8 cellular contexts compared by ENCODE assay signal in the genomic region with DNA sequence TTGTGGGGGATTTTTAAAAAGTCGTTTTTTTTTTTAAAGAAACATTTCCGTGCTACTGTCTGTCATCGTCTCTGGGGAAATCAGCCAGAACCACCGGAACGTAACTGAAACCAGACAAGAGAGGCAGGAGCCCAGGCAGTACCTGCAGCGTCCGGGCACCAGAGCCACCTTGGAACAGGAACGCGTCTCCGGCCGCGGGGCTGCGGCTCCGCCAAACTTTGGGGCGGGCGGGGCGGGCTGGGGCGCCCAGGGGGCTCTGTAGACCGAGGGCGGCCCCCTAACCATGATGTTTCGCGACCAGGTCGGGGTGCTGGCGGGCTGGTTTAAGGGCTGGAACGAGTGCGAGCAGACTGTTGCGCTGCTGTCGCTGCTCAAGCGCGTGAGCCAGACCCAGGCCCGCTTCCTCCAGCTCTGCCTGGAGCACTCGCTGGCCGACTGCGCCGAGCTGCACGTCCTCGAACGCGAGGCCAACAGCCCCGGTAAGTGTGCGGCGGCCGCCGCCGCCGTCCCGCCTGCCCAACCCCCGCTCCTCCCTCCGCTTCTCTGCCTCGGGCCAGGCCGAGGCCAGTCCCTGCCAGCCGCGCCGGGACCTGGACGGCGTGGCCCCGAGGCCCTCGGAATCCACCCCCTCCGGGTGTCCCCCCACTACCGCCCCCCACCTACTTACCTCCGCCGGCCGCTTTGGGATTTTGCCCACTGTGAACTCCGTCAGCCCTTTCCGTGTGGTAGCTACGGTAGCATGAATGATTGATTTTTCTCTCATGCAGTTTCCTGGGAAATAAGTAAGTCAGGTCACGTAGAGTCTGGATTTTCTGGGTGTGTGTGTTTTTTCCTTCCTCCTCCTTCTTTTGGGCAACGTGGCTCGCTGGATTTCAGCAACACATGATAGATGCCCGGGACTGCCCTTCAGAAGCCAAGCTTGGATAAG. TPM values are rescaled to one million over a fixed set of nuclear protein-coding genes. Genes with fewer than 3 reads are reported as not detected.
DNase-seq lines count a peak whose midpoint lies in the region; ATAC-seq and TF ChIP-seq lines count a peak whose summit lies in the region.

No MANE protein-coding gene starts in this region.

- no peaks in the 10 kb centered on the region for H3K27me3 ChIP-seq in RWPE2 (ENCODE audit: insufficient read depth, poor library complexity, severe bottlenecking)
- no peaks in the 10 kb centered on the region for H3K27me3 ChIP-seq in cardiac muscle cell

- H3K9me3 ChIP-seq in RWPE2 (ENCODE audit: severe bottlenecking) (peaks cover 4% of the 10 kb centered on the region), cardiac muscle cell (ENCODE audit: low read depth) (no peaks in the 10 kb centered on the region)

- H3K27me3 Mint-ChIP-seq in activated naive CD8-positive, alpha-beta T cell, result peaks cover 16% of the 10 kb centered on the region

- H3K9me3 Mint-ChIP-seq in activated naive CD8-positive, alpha-beta T cell (ENCODE audit: low read depth), result peaks cover 8% of the 10 kb centered on the region

- H3K27ac Mint-ChIP-seq in activated naive CD8-positive, alpha-beta T cell, result peak overlapping the region; percentile 86

- H3K27ac ChIP-seq in RWPE2 (ENCODE audit: poor library complexity, severe bottlenecking) (peak overlapping the region; percentile 89), cardiac muscle cell (peak overlapping the region; percentile 95)

- H3K4me3 ChIP-seq in AG10803 (ENCODE audit: low read length), result peak overlapping the region; percentile 83
- peak overlapping the region; percentile 88 for H3K4me3 ChIP-seq in RWPE2 (ENCODE audit: severe bottlenecking)
- H3K4me3 ChIP-seq in cardiac muscle cell, result peak overlapping the region; percentile 95

- peaks cover 20% of the 10 kb centered on the region for H3K4me1 Mint-ChIP-seq in activated naive CD8-positive, alpha-beta T cell (ENCODE audit: low read depth)

- H3K36me3 Mint-ChIP-seq in activated naive CD8-positive, alpha-beta T cell, result peaks cover 9% of the 10 kb centered on the region

- H3K4me3 Mint-ChIP-seq in activated naive CD8-positive, alpha-beta T cell, result peak overlapping the region; percentile 96

- peaks cover 32% of the 10 kb centered on the region for H3K36me3 ChIP-seq in RWPE2 (ENCODE audit: low read depth)
- H3K36me3 ChIP-seq in cardiac muscle cell, result peaks cover 5% of the 10 kb centered on the region

- peaks cover 39% of the 10 kb centered on the region for H3K4me1 ChIP-seq in RWPE2 (ENCODE audit: insufficient read depth, poor library complexity, severe bottlenecking)
- peaks cover 37% of the 10 kb centered on the region for H3K4me1 ChIP-seq in cardiac muscle cell (ENCODE audit: low read depth)

- no peak for TF ChIP-seq CTCF in AG10803 (conservative IDR thresholded peaks at IDR 0.05; ENCODE audit: low read length)
- TF ChIP-seq CTCF in RWPE2 (IDR thresholded peaks at IDR 0.05; ENCODE audit: poor library complexity, severe bottlenecking), result no peak
- TF ChIP-seq CTCF in cardiac muscle cell (IDR thresholded peaks at IDR 0.05; ENCODE audit: low read depth, low read length), result no peak

- DNase-seq in AG10803 (ENCODE audit: low read depth) (peak; percentile 48), RWPE2 (ENCODE audit: low spot score) (peak; percentile 74), cardiac muscle cell (ENCODE audit: low read depth in 1 of 2, low spot score in 1 of 2) (peak; percentile 68 to 71), occipital lobe (lab: John Stamatoyannopoulos, UW) (peak; percentile 53), SHP77 (lab: John Stamatoyannopoulos, UW) (no peak)

- ATAC-seq in GM21381 (IDR thresholded peaks at IDR 0.05; ENCODE audit: unreplicated experiment), result peak; percentile 17
- ATAC-seq in RWPE2 (ENCODE audit: low read depth), result peak; percentile 2; the same call in 2 of the 3 replicates
- ATAC-seq in HG03521 (IDR thresholded peaks at IDR 0.05; ENCODE audit: unreplicated experiment), result no peak

RNA-seq across cellular contexts. Expression of a gene that starts 1.0 kb away (rescaled TPM):
- 26.6 and 60.4 TPM in 2 replicates for total RNA-seq in cardiac muscle cell
- polyA plus RNA-seq in cardiac muscle cell, result 14.4 and 28.6 TPM in 2 replicates
- total RNA-seq in occipital lobe, result 17.3 TPM

RNA-seq across cellular contexts. Expression of a gene that starts 58.2 kb away (rescaled TPM):
- total RNA-seq in cardiac muscle cell (8.4 and 12.4 TPM in 2 replicates), occipital lobe (18.9 TPM)
- 22.9 and 40.6 TPM in 2 replicates for polyA plus RNA-seq in cardiac muscle cell

Comparison
In these comparisons a context has a peak if more than half of its experiments do, and no peak if none do; other contexts are left out.
1. DNase-seq: peak in AG10803 (single experiment), RWPE2 (single experiment), cardiac muscle cell (2 of 2) and occipital lobe (single experiment); none in SHP77 (0 of 2).
2. Peak in every context shown above with its lines, with median percentiles within 50 percentile points of each other: H3K4me3 ChIP-seq.